Comparison of ENCODE assay signal across 12 cellular contexts in genomic region chr5:118723021-118723338, GRCh38.
DNase-seq lines count a peak whose midpoint lies in the region; ATAC-seq, FAIRE-seq and TF ChIP-seq lines count a peak whose summit lies in the region.
"Had no signal": no experiment of that assay in that cellular context is flagged by ENCODE, and none has a peak within 500 bp of the region (broad histone marks: within the 10 kb centered on the region; RNA-seq: fewer than 3 reads in every experiment).

No MANE protein-coding gene starts in this region.

- no peak for TF ChIP-seq CTCF in GM06990 (IDR thresholded peaks at IDR 0.05; ENCODE audit: insufficient read depth, low read length, poor library complexity, severe bottlenecking)
- TF ChIP-seq CTCF in Caco-2 (IDR thresholded peaks at IDR 0.05; ENCODE audit: insufficient read depth in 1 of 2, low read depth in 1 of 2, low read length in 1 of 2, severe bottlenecking in 1 of 2, unreplicated experiment in 1 of 2): no peak

- H3K9me3 ChIP-seq in Caco-2: no peaks in the 10 kb centered on the region
- H3K9me3 ChIP-seq: A549 had no signal

- peaks cover 7% of the 10 kb centered on the region for H3K4me1 Mint-ChIP-seq in Caco-2 (ENCODE audit: low read depth, unreplicated experiment)
- H3K4me1 Mint-ChIP-seq: brain had no signal

- H3K27me3 ChIP-seq in GM06990 (replicated peaks; ENCODE audit: control insufficient read depth, insufficient read depth, low read length) (no peaks in the 10 kb centered on the region), Caco-2 (replicated peaks; ENCODE audit: control insufficient read depth, insufficient read depth, low read length) (no peaks in the 10 kb centered on the region)

- no peak for FAIRE-seq in frontal cortex (lab: Jason Lieb, UNC)
- FAIRE-seq: A549, urothelium cell line had no signal

- ATAC-seq in GM19395 (IDR thresholded peaks at IDR 0.05; ENCODE audit: unreplicated experiment) (peak; percentile 81), HG02759 (IDR thresholded peaks at IDR 0.05; ENCODE audit: unreplicated experiment) (peak; percentile 78), HG03432 (IDR thresholded peaks at IDR 0.05; ENCODE audit: unreplicated experiment) (peak; percentile 82)
- ATAC-seq: A549, right cardiac atrium had no signal

- peaks cover 10% of the 10 kb centered on the region for H3K9me3 Mint-ChIP-seq in Caco-2 (ENCODE audit: unreplicated experiment)

- no peak overlapping the region for H3K4me3 ChIP-seq in GM06990 (replicated peaks; ENCODE audit: low read depth, low read length)
- no peak overlapping the region for H3K4me3 ChIP-seq in Caco-2 (ENCODE audit: low read depth, low read length)
- H3K4me3 ChIP-seq: A549 had no signal

- no peaks in the 10 kb centered on the region for H3K4me1 ChIP-seq in Caco-2
- H3K4me1 ChIP-seq: A549 had no signal

- H3K36me3 ChIP-seq in GM06990 (ENCODE audit: control insufficient read depth, insufficient read depth, low read length): no peaks in the 10 kb centered on the region
- no peaks in the 10 kb centered on the region for H3K36me3 ChIP-seq in Caco-2 (ENCODE audit: control insufficient read depth, insufficient read depth, low read length)

- H3K27ac Mint-ChIP-seq in Caco-2 (ENCODE audit: unreplicated experiment): no peak overlapping the region
- H3K27ac Mint-ChIP-seq: brain had no signal

- POLR2A ChIA-PET in Caco-2 (lab: Charles Lee): no interaction called here

- DNase-seq in GM06990 (ENCODE audit: extremely low read depth, insufficient read length): peak; percentile 26
- DNase-seq in Caco-2: no peak
- no peak for DNase-seq in frontal cortex (ENCODE audit: low spot score in 2 of 2)
- DNase-seq in DMS 273 treated with DMSO at 0.1 percent for 48 hours (lab: John Stamatoyannopoulos, UW): no peak
- no peak for DNase-seq in DMS 273 (lab: John Stamatoyannopoulos, UW; ENCODE audit: unreplicated experiment)
- DNase-seq: right cardiac atrium had no signal

- H3K4me3 Mint-ChIP-seq in Caco-2 (ENCODE audit: unreplicated experiment): no peak overlapping the region
- H3K4me3 Mint-ChIP-seq: brain had no signal

- BruUV-seq in Caco-2 (replicated peaks; lab: Mats Ljungman, UMichigan): no TSS peak

- intact Hi-C loops in Caco-2 (cut with micrococcal nuclease; ENCODE audit: unreplicated experiment): no loop called here

- CTCF ChIA-PET in Caco-2 (lab: Charles Lee): no interaction called here

- H3K36me3 Mint-ChIP-seq in Caco-2 (ENCODE audit: insufficient read depth, unreplicated experiment): no peaks in the 10 kb centered on the region
- H3K36me3 Mint-ChIP-seq: brain had no signal

- H3K27me3 Mint-ChIP-seq in Caco-2 (ENCODE audit: insufficient read depth, unreplicated experiment): peaks cover 5% of the 10 kb centered on the region
